In genomic region chr12:78455991-78456390, GRCh38 we compare ENCODE assay signal across 21 cellular contexts.
"Had no signal": no experiment of that assay in that cellular context is flagged by ENCODE, and none has a peak within 500 bp of the region (broad histone marks: within the 10 kb centered on the region; RNA-seq: fewer than 3 reads in every experiment).

No MANE protein-coding gene starts in this region.

- H3K36me3 ChIP-seq: Peyer's patch, SJCRH30 had no signal

- DNase-seq: Kasumi-1, MM.1S, NCI-H1092 treated with DMSO at 0.1 percent for 48 hours, NCI-H1436, NCI-H187, NCI-H2029, NCI-H2081 treated with DMSO at 0.1 percent for 48 hours, NCI-H2171 treated with DMSO at 0.1 percent for 48 hours, NCI-H524 treated with DMSO at 0.1 percent for 48 hours, NCI-H69, NCI-H774, PC-9, Peyer's patch, SHP77 treated with DMSO at 0.1 percent for 48 hours, SJCRH30 had no signal

- H3K9me3 ChIP-seq: Peyer's patch, SJCRH30 had no signal

- H3K27ac ChIP-seq: HL-60, KMS-11, PC-9, Peyer's patch, SJCRH30 had no signal

- H3K9me3 Mint-ChIP-seq: IgD-negative memory B cell had no signal

- ATAC-seq: K562, Right ventricle myocardium inferior, SK-N-SH treated with all-trans-retinoic acid at 6 μM for 48 hours had no signal

- H3K4me2 ChIP-seq: KMS-11, PC-9 had no signal

- H3K4me1 ChIP-seq: Peyer's patch, SJCRH30 had no signal

- H3K9ac ChIP-seq: KMS-11 had no signal

- H3K27me3 ChIP-seq: Peyer's patch, SJCRH30 had no signal

- H3K4me3 ChIP-seq: K562, PC-9, Peyer's patch, SJCRH30 had no signal

- H2AFZ ChIP-seq: PC-9 had no signal

- H3K27me3 Mint-ChIP-seq: IgD-negative memory B cell had no signal
